ENCODE assay signal across 8 cellular contexts in genomic region chr7:21580073-21580521, GRCh38. TPM values are rescaled to one million over a fixed set of nuclear protein-coding genes. Genes with fewer than 3 reads are reported as not detected.
DNase-seq lines count a peak whose midpoint lies in the region; ATAC-seq, FAIRE-seq and TF ChIP-seq lines count a peak whose summit lies in the region.

No MANE protein-coding gene starts in this region.

- no peaks in the 10 kb centered on the region for H3K4me1 Mint-ChIP-seq in CD8-positive, alpha-beta T cell (ENCODE audit: low read depth)

- H3K4me1 ChIP-seq in CD8-positive, alpha-beta T cell (ENCODE audit: insufficient read depth, low read length) = no peaks in the 10 kb centered on the region

- H3K9me3 ChIP-seq in CD8-positive, alpha-beta T cell (ENCODE audit: low read length) = no peaks in the 10 kb centered on the region

- H3K27ac Mint-ChIP-seq in CD8-positive, alpha-beta T cell = no peak overlapping the region

- H3K4me3 Mint-ChIP-seq in CD8-positive, alpha-beta T cell = no peak overlapping the region

- peak; percentile 72 for DNase-seq in CD1c-positive myeloid dendritic cell (ENCODE audit: extremely low spot score)
- peak; percentile 91 for DNase-seq in HCEC 1CT
- DNase-seq in RCC 7860 (ENCODE audit: low spot score) = no peak
- peak; percentile 28 for DNase-seq in inferior parietal cortex (ENCODE audit: extremely low spot score)
- no peak for DNase-seq in CD8-positive, alpha-beta T cell
- no peak for DNase-seq in midbrain (lab: John Stamatoyannopoulos, UW)
- DNase-seq in NCI-H1694 (lab: John Stamatoyannopoulos, UW) = no peak
- no peak for DNase-seq in anterior cingulate cortex (lab: John Stamatoyannopoulos, UW)

- POLR2A ChIA-PET in CD8-positive, alpha-beta T cell (lab: Charles Lee) = no interaction called here

- CTCF ChIA-PET in CD8-positive, alpha-beta T cell (lab: Charles Lee) = no interaction called here

- TF ChIP-seq CTCF in CD8-positive, alpha-beta T cell (IDR thresholded peaks at IDR 0.05) = no peak

- ATAC-seq in CD8-positive, alpha-beta T cell = no peak

- H3K27me3 ChIP-seq in CD8-positive, alpha-beta T cell (ENCODE audit: insufficient read depth, low read length) = no peaks in the 10 kb centered on the region

- no peaks in the 10 kb centered on the region for H3K36me3 Mint-ChIP-seq in CD8-positive, alpha-beta T cell

- intact Hi-C loops in CD8-positive, alpha-beta T cell (cut with DNase I, micrococcal nuclease) = no loop called here

- H3K36me3 ChIP-seq in CD8-positive, alpha-beta T cell (ENCODE audit: insufficient read depth, low read length) = no peaks in the 10 kb centered on the region

- H3K27ac ChIP-seq in CD8-positive, alpha-beta T cell (ENCODE audit: low read depth, low read length) = no peak overlapping the region

- H3K27me3 Mint-ChIP-seq in CD8-positive, alpha-beta T cell (ENCODE audit: low read depth) = peaks cover 9% of the 10 kb centered on the region

- peaks cover 6% of the 10 kb centered on the region for H3K9me3 Mint-ChIP-seq in CD8-positive, alpha-beta T cell

- no peak overlapping the region for H3K4me3 ChIP-seq in CD8-positive, alpha-beta T cell (ENCODE audit: low read depth, low read length)

- peak; percentile 73 for FAIRE-seq in RCC 7860 (lab: Jason Lieb, UNC)

RNA-seq across cellular contexts. Expression of gene DNAH11, which starts 37.3 kb away (rescaled TPM):
- total RNA-seq in CD8-positive, alpha-beta T cell = under 1 TPM; 0.05 to 0.25 TPM

Comparison
In these comparisons a context has a peak if more than half of its experiments do, and no peak if none do; other contexts are left out.
1. DNase-seq: peak in CD1c-positive myeloid dendritic cell (single experiment), HCEC 1CT (single experiment) and inferior parietal cortex (single experiment); none in RCC 7860 (single experiment), CD8-positive, alpha-beta T cell (0 of 7), midbrain (single experiment), NCI-H1694 (single experiment) and anterior cingulate cortex (0 of 58).